1 cellular context compared by ENCODE assay signal in genomic region chr4:26766142-26766541, GRCh38.
TF ChIP-seq lines count a peak whose summit lies in the region.

No MANE protein-coding gene starts in this region.

TF ChIP-seq in HepG2, 621 proteins besides CTCF, POLR2A, EP300 and RAD21:
- TF ChIP-seq POLR2G (IDR thresholded peaks at IDR 0.05; ENCODE audit: low read depth, low read length), result no peak
- no peak for TF ChIP-seq FOXP4 (CRISPR knock-in tag; IDR thresholded peaks at IDR 0.05)
- no peak for TF ChIP-seq ZNF253 (CRISPR knock-in tag; IDR thresholded peaks at IDR 0.05; ENCODE audit: borderline replicate concordance)
- no peak for TF ChIP-seq THRA (CRISPR knock-in tag; IDR thresholded peaks at IDR 0.05; ENCODE audit: borderline replicate concordance)
- no peak for TF ChIP-seq ZNF251 (CRISPR knock-in tag; IDR thresholded peaks at IDR 0.05)
- TF ChIP-seq SUZ12 (IDR thresholded peaks at IDR 0.05; ENCODE audit: low read depth, low read length), result no peak
- TF ChIP-seq IKZF4 (CRISPR knock-in tag; IDR thresholded peaks at IDR 0.05; ENCODE audit: borderline replicate concordance, low read depth, not compliant biosample characterization), result no peak
- no peak for TF ChIP-seq E2F2 (CRISPR knock-in tag; IDR thresholded peaks at IDR 0.05; ENCODE audit: borderline replicate concordance)
- TF ChIP-seq SALL1 (CRISPR knock-in tag; IDR thresholded peaks at IDR 0.05), result no peak
- no peak for TF ChIP-seq MXI1 (IDR thresholded peaks at IDR 0.05; ENCODE audit: borderline replicate concordance, low read depth, low read length)
- TF ChIP-seq LCORL (IDR thresholded peaks at IDR 0.05), result no peak
- TF ChIP-seq LCORL (CRISPR knock-in tag; IDR thresholded peaks at IDR 0.05), result no peak
- TF ChIP-seq ZNF547 (CRISPR knock-in tag; IDR thresholded peaks at IDR 0.05), result no peak
